In the genomic region with DNA sequence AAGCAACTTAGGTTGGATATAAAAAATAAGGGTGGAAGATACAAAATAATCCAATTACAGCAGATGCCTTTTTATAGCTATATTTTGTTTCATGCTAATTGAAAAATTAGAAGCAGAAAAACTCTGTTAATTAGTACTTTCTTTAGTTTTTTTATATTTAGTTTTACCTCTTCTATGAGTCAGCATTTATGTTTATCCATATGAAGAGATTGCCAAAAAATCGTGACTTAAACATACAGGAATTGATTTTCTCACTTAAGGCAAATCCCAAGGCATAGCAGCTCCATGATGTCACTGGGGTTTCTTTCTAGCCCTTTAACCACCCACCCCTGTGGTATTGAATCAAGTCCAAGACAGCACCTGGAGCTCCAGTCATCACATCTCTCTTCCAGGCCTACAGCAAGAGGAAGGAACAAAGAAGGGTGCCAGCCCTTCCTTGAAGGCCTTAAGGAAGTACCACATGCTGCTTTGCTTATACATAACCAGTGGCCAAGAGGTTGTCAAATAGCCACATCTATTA, we compare ENCODE assay signal across 22 cellular contexts.
DNase-seq lines count a peak whose midpoint lies in the region; TF ChIP-seq lines count a peak whose summit lies in the region.
"Had no signal": no experiment of that assay in that cellular context is flagged by ENCODE, and none has a peak within 500 bp of the region (broad histone marks: within the 10 kb centered on the region; RNA-seq: fewer than 3 reads in every experiment).

No MANE protein-coding gene starts in this region.

- no peaks in the 10 kb centered on the region for H3K36me3 ChIP-seq in MG63
- H3K36me3 ChIP-seq: adrenal gland, heart left ventricle, left ventricle myocardium inferior, sigmoid colon, WERI-Rb-1 had no signal

- no peak overlapping the region for H3K4me3 Mint-ChIP-seq in CD14-positive monocyte
- H3K4me3 Mint-ChIP-seq: CD8-positive, alpha-beta T cell; central memory CD8-positive, alpha-beta T cell; T-helper 17 cell had no signal

- H3K27me3 ChIP-seq in MG63, result no peaks in the 10 kb centered on the region
- H3K27me3 ChIP-seq: adrenal gland, heart left ventricle, sigmoid colon had no signal

- intact Hi-C loops in CD14-positive monocyte (cut with micrococcal nuclease), result no loop called here

- H3K4me1 Mint-ChIP-seq in CD14-positive monocyte, result no peaks in the 10 kb centered on the region
- H3K4me1 Mint-ChIP-seq: central memory CD8-positive, alpha-beta T cell; T-helper 17 cell had no signal

- H3K4me3 ChIP-seq in MG63 (no peak overlapping the region), choroid plexus epithelial cell (ENCODE audit: low read depth, low read length) (no peak overlapping the region)
- H3K4me3 ChIP-seq: adrenal gland, heart left ventricle, left ventricle myocardium inferior, sigmoid colon had no signal

- TF ChIP-seq CTCF in choroid plexus epithelial cell (conservative IDR thresholded peaks at IDR 0.05; ENCODE audit: low read depth, low read length), result no peak
- TF ChIP-seq CTCF in CD14-positive monocyte (IDR thresholded peaks at IDR 0.05), result no peak

- peak overlapping the region in 1 of 7 donors; percentile 46 for H3K27ac Mint-ChIP-seq in CD14-positive monocyte
- H3K27ac Mint-ChIP-seq: CD8-positive, alpha-beta T cell; T-helper 17 cell had no signal

- no peaks in the 10 kb centered on the region for H3K36me3 Mint-ChIP-seq in CD14-positive monocyte
- H3K36me3 Mint-ChIP-seq: CD8-positive, alpha-beta T cell had no signal

- DNase-seq in EL, result peak; percentile 34
- DNase-seq in MG63, result peak; percentile 50
- DNase-seq in choroid plexus epithelial cell (ENCODE audit: low read depth), result peak; percentile 40
- DNase-seq in kidney tubule cell (ENCODE audit: low spot score), result peak; percentile 14
- no peak for DNase-seq in NCI-H524 treated with DMSO at 0.1 percent for 48 hours (lab: John Stamatoyannopoulos, UW)
- no peak for DNase-seq in ureter (ENCODE audit: low spot score)
- no peak for DNase-seq in CD14-positive monocyte (ENCODE audit: low spot score)
- DNase-seq in NCI-H2029 (lab: John Stamatoyannopoulos, UW), result no peak
- DNase-seq: activated CD8-positive, alpha-beta memory T cell treated with anti-CD3 and anti-CD28 coated beads, Interleukin-2, amount 50 U/mL, for 48 hours; activated effector memory CD4-positive, alpha-beta T cell treated with Interleukin-2 at 50 U/mL for 16 hours; adrenal gland; CD8-positive, alpha-beta T cell; DMS79; heart left ventricle; left ventricle myocardium inferior; NCI-H1694; PC-3; posterior cingulate gyrus; sigmoid colon; T-helper 17 cell; WERI-Rb-1 had no signal

- H3K9me3 ChIP-seq in MG63, result no peaks in the 10 kb centered on the region
- H3K9me3 ChIP-seq: adrenal gland, heart left ventricle, left ventricle myocardium inferior, sigmoid colon had no signal

- no peaks in the 10 kb centered on the region for H3K27me3 Mint-ChIP-seq in CD14-positive monocyte (ENCODE audit: low read depth in 3 of 3)
- H3K27me3 Mint-ChIP-seq: central memory CD8-positive, alpha-beta T cell; T-helper 17 cell had no signal

- H3K9me3 Mint-ChIP-seq in CD14-positive monocyte, result peaks cover 0 to 3% (median 0%) of the 10 kb centered on the region in 7 donors

Comparison
In these comparisons a context has a peak if more than half of its experiments do, and no peak if none do; other contexts are left out.
1. DNase-seq: peak in EL (single experiment), MG63 (single experiment), choroid plexus epithelial cell (single experiment) and kidney tubule cell (single experiment); none in NCI-H524 treated with DMSO at 0.1 percent for 48 hours (single experiment), ureter (single experiment), CD14-positive monocyte (single experiment) and NCI-H2029 (single experiment).